ENCODE assay signal across 20 cellular contexts in the genomic region with DNA sequence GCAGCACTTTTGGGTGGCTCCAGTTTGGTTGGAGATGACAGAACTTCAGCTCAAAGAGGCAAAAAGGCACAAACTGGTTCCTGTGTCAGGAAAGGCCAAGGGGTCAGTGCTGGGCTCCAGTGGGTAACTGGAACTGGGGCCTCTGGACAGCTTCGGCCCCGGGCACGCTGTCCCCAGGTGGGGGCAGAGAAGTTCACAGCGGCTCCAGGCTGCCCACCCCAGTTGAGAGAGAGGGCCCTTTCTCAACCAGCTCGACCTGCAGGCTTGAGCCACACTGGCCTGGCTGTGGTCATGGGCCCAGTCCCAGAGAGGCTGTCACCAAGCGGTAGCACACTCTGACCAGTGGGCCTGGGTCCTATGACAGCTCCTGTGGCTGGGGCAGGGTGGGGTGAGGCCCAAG.
"Had no signal": no experiment of that assay in that cellular context is flagged by ENCODE, and none has a peak within 500 bp of the region (broad histone marks: within the 10 kb centered on the region; RNA-seq: fewer than 3 reads in every experiment).

No MANE protein-coding gene starts in this region.

- H3K4me3 Mint-ChIP-seq: central memory CD8-positive, alpha-beta T cell; naive thymus-derived CD8-positive, alpha-beta T cell; type B pancreatic cell had no signal

- FAIRE-seq: kidney, urothelium cell line had no signal

- H3K4me3 ChIP-seq: esophagus squamous epithelium, psoas muscle, sigmoid colon, skin epidermis, stomach, thoracic aorta had no signal

- H3K27ac Mint-ChIP-seq: type B pancreatic cell had no signal

- H3K4me1 ChIP-seq: foreskin keratinocyte, psoas muscle, sigmoid colon, stomach had no signal

- H3K27ac ChIP-seq: esophagus squamous epithelium, foreskin keratinocyte, psoas muscle, sigmoid colon, stomach, thoracic aorta had no signal

- H3K9me3 Mint-ChIP-seq: central memory CD8-positive, alpha-beta T cell; naive thymus-derived CD8-positive, alpha-beta T cell; type B pancreatic cell had no signal

- H3K36me3 ChIP-seq: thoracic aorta had no signal

- H3K9me3 ChIP-seq: psoas muscle, sigmoid colon, stomach, thoracic aorta had no signal

- H3K27me3 Mint-ChIP-seq: central memory CD8-positive, alpha-beta T cell; naive thymus-derived CD8-positive, alpha-beta T cell; type B pancreatic cell had no signal

- H3K27me3 ChIP-seq: esophagus squamous epithelium, foreskin keratinocyte, sigmoid colon, stomach had no signal

- H3K36me3 Mint-ChIP-seq: type B pancreatic cell had no signal

- ATAC-seq: foreskin keratinocyte; left colon; left ventricle myocardium superior; naive thymus-derived CD8-positive, alpha-beta T cell had no signal

- DNase-seq: cortex of kidney; esophagus squamous epithelium; foreskin keratinocyte; kidney; left colon; left ventricle myocardium superior; naive thymus-derived CD8-positive, alpha-beta T cell; psoas muscle; retina; sigmoid colon; stimulated activated CD4-positive, alpha-beta T cell treated with anti-CD3 and anti-CD28 coated beads, Interleukin-2, amount 100 ng/mL, for 24 hours; stimulated activated CD4-positive, alpha-beta T cell treated with anti-CD3 and anti-CD28 coated beads, Interleukin-4, amount 100 ng/mL, for 4 hours; stimulated activated naive CD4-positive, alpha-beta T cell; stomach; substantia nigra had no signal
